Comparison of ENCODE assay signal across 1 cellular context in the genomic region with DNA sequence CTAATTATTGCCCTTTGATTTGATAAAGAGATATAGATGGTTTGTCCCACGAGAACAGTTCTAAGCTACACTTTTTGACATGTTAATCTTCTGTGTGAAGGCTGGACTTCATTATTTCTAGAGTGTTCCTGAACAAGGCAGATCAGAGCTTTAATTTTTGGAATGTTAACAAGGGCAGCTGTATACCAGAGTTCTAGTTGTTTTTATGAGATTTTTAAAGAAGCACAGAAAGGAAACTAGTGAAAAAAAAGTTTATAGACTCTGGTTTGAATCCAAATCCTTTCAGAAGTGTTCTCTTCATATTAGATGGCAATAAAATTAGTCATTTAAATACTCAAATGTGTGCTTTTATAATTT.
TF ChIP-seq lines count a peak whose summit lies in the region.

No MANE protein-coding gene starts in this region.

TF ChIP-seq in H1, 55 proteins besides CTCF, POLR2A, EP300 and RAD21 (continued from another document):
- TF ChIP-seq KDM1A (IDR thresholded peaks at IDR 0.05; ENCODE audit: borderline replicate concordance, low read length) (no peak), SP2 (IDR thresholded peaks at IDR 0.05; ENCODE audit: low read length) (no peak), EZH2 (IDR thresholded peaks at IDR 0.05; ENCODE audit: low read depth, low read length, severe bottlenecking) (no peak), TEAD4 (IDR thresholded peaks at IDR 0.05; ENCODE audit: low read depth, low read length) (no peak), PHF8 (conservative IDR thresholded peaks at IDR 0.05; ENCODE audit: low read depth, low read length) (no peak), SIN3A (conservative IDR thresholded peaks at IDR 0.05 in 1 of 2, IDR thresholded peaks at IDR 0.05 in 1 of 2; ENCODE audit: low read depth in 1 of 2, low read length in 2 of 2) (no peak), RNF2 (IDR thresholded peaks at IDR 0.05; ENCODE audit: borderline replicate concordance, low read depth, low read length, missing control alignments, poor library complexity, severe bottlenecking) (no peak), CTBP2 (IDR thresholded peaks at IDR 0.05; ENCODE audit: borderline replicate concordance, insufficient read depth, insufficient read length, low read length) (no peak), CHD1 (IDR thresholded peaks at IDR 0.05; ENCODE audit: low read depth, low read length) (no peak), TBP (IDR thresholded peaks at IDR 0.05; ENCODE audit: low read depth, low read length) (no peak), EGR1 (IDR thresholded peaks at IDR 0.05; ENCODE audit: borderline replicate concordance, low read depth, low read length) (no peak)
- TF ChIP-seq, protein P1, sequence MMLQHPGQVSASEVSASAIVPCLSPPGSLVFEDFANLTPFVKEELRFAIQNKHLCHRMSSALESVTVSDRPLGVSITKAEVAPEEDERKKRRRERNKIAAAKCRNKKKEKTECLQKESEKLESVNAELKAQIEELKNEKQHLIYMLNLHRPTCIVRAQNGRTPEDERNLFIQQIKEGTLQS (IDR thresholded peaks at IDR 0.05; ENCODE audit: insufficient read depth, low read depth, low read length) = no peak
- TF ChIP-seq, protein P2, sequence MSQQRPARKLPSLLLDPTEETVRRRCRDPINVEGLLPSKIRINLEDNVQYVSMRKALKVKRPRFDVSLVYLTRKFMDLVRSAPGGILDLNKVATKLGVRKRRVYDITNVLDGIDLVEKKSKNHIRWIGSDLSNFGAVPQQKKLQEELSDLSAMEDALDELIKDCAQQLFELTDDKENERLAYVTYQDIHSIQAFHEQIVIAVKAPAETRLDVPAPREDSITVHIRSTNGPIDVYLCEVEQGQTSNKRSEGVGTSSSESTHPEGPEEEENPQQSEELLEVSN (IDR thresholded peaks at IDR 0.05) = no peak
- TF ChIP-seq, protein P3, sequence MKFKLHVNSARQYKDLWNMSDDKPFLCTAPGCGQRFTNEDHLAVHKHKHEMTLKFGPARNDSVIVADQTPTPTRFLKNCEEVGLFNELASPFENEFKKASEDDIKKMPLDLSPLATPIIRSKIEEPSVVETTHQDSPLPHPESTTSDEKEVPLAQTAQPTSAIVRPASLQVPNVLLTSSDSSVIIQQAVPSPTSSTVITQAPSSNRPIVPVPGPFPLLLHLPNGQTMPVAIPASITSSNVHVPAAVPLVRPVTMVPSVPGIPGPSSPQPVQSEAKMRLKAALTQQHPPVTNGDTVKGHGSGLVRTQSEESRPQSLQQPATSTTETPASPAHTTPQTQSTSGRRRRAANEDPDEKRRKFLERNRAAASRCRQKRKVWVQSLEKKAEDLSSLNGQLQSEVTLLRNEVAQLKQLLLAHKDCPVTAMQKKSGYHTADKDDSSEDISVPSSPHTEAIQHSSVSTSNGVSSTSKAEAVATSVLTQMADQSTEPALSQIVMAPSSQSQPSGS (IDR thresholded peaks at IDR 0.05; ENCODE audit: low read length) = no peak
